In the genomic region with DNA sequence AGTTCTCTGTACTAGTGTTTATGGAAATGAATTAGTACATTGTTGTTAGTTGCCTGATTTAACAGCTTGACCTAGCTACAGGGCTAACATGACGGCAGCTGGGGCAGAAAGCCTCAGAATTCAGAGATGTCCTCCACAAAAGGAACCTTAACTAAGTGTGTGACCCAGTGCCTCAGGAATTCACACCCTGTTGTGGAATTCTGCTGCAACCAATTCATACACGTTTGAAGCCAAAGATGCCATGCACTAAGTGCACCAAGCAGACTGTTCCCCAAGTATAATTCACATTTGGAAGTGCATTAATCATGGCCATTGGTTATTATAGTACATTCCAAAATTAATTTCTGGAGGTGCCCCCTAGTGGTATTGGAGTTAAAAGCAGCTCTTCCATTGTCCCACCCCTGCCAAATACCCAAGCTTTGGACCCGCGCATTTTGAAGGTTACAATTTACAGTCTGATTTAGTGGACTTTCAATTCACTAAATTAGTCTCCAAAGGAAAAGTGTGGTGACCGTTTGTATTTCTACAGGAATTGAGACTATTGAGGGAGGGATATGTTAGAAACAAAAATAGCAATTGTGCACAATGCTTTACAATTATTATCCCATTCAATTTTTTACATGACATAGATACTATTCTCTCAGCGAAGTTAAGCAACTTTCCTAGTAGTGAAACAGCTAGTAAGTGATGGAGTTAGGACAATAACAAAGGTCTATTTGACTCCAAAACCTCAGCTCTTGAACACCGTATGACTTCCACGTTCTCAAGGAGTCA, we compare ENCODE assay signal across 8 cellular contexts.
DNase-seq lines count a peak whose midpoint lies in the region; ATAC-seq and TF ChIP-seq lines count a peak whose summit lies in the region.

No MANE protein-coding gene starts in this region.

- no peak for TF ChIP-seq EP300 in tibial nerve (IDR thresholded peaks at IDR 0.05)

- no peaks in the 10 kb centered on the region for H3K79me2 ChIP-seq in H9 (ENCODE audit: insufficient read depth, low read length)
- no peaks in the 10 kb centered on the region for H3K79me2 ChIP-seq in SU-DHL-6 (ENCODE audit: insufficient read depth, low read length)

- no peak overlapping the region for H3T11ph ChIP-seq in H9 (ENCODE audit: low read length)

- H4K20me1 ChIP-seq in H9 (ENCODE audit: control insufficient read depth, insufficient read depth, insufficient read length): no peaks in the 10 kb centered on the region
- no peaks in the 10 kb centered on the region for H4K20me1 ChIP-seq in SU-DHL-6 (ENCODE audit: low read depth, low read length)

- TF ChIP-seq CTCF in BE2C (IDR thresholded peaks at IDR 0.05; ENCODE audit: low read depth, low read length) (peak; percentile 59), H9 (conservative IDR thresholded peaks at IDR 0.05) (peak; percentile 84), SU-DHL-6 (IDR thresholded peaks at IDR 0.05; ENCODE audit: insufficient read depth, low read length, poor library complexity, severe bottlenecking) (peak; percentile 68), tibial nerve (IDR thresholded peaks at IDR 0.05) (peak in 2 of 5 experiments; percentile 13 to 32)

- H3K4me3 ChIP-seq in BE2C (ENCODE audit: low read depth, low read length): no peak overlapping the region
- H3K4me3 ChIP-seq in SU-DHL-6 (ENCODE audit: insufficient read depth, low read length, poor library complexity, severe bottlenecking): no peak overlapping the region
- no peak overlapping the region for H3K4me3 ChIP-seq in tibial nerve

- WGBS in H9 (ENCODE audit: extremely low coverage, insufficient read length, low lambda C conversion rate): no CpG with 5 or more reads among the region's 8 CpGs
- 44 to 47% methylated on average over 8 of the region's 8 CpGs for WGBS in tibial nerve, 2 donors

- H4K5ac ChIP-seq in H9 (ENCODE audit: insufficient read length, low read depth, low read length): no peak overlapping the region

- no peaks in the 10 kb centered on the region for H3K27me3 ChIP-seq in BE2C
- H3K27me3 ChIP-seq in H9 (ENCODE audit: insufficient read depth, low read length): no peaks in the 10 kb centered on the region
- no peaks in the 10 kb centered on the region for H3K27me3 ChIP-seq in SU-DHL-6 (ENCODE audit: low read length)
- no peaks in the 10 kb centered on the region for H3K27me3 ChIP-seq in tibial nerve

- H2BK15ac ChIP-seq in H9 (ENCODE audit: low read depth, low read length): no peak overlapping the region

- no peak overlapping the region for H3K4ac ChIP-seq in H9 (ENCODE audit: low read depth, low read length)

- no peak overlapping the region for H2BK5ac ChIP-seq in H9 (ENCODE audit: insufficient read length, low read length)

- no peak overlapping the region for H4K8ac ChIP-seq in H9 (replicated peaks; ENCODE audit: insufficient read length, low read depth, low read length)

- H2BK12ac ChIP-seq in H9 (ENCODE audit: insufficient read length, low read depth, low read length): no peak overlapping the region

- peaks cover 0 to 3% (median 0%) of the 10 kb centered on the region in 3 experiments; a peak in 1 of 7 replicates for H3K36me3 Mint-ChIP-seq in H9 (ENCODE audit: insufficient read depth in 1 of 3, low read depth in 3 of 3)

- no peak for TF ChIP-seq POLR2A in tibial nerve (IDR thresholded peaks at IDR 0.05)

- H3K14ac ChIP-seq in H9 (ENCODE audit: insufficient read depth, low read length): no peak overlapping the region

- H3K9me2 ChIP-seq in SU-DHL-6 (replicated peaks; ENCODE audit: insufficient read depth, low read length): no peaks in the 10 kb centered on the region

- ATAC-seq in GM18498 (IDR thresholded peaks at IDR 0.05; ENCODE audit: unreplicated experiment): no peak
- no peak for ATAC-seq in HG03139 (IDR thresholded peaks at IDR 0.05; ENCODE audit: unreplicated experiment)

- H3K27ac Mint-ChIP-seq in H9: no peak overlapping the region

- no peak overlapping the region for H3K4me2 ChIP-seq in H9 (ENCODE audit: insufficient read depth, insufficient read length, low read length)
- H3K4me2 ChIP-seq in SU-DHL-6 (ENCODE audit: low read depth, low read length, poor library complexity, severe bottlenecking): no peak overlapping the region

- no peaks in the 10 kb centered on the region for H3K79me1 ChIP-seq in H9 (ENCODE audit: insufficient read depth, low read depth, low read length, poor library complexity, severe bottlenecking)

- H3K4me1 Mint-ChIP-seq in H9: no peaks in the 10 kb centered on the region; a peak in 1 of 4 replicates

- peaks cover 7 to 9% of the 10 kb centered on the region in 2 experiments; a peak in 4 of 5 replicates for H3K9me3 Mint-ChIP-seq in H9

- H3K4me1 ChIP-seq in BE2C (no peaks in the 10 kb centered on the region), H9 (ENCODE audit: insufficient read depth, low read length) (no peaks in the 10 kb centered on the region), tibial nerve (no peaks in the 10 kb centered on the region)

- H3K9ac ChIP-seq in H9 (ENCODE audit: extremely low read depth, insufficient read length, low read length): no peak overlapping the region
- H3K9ac ChIP-seq in SU-DHL-6 (ENCODE audit: low read length): no peak overlapping the region

- H3K4me3 Mint-ChIP-seq in H9: no peak overlapping the region

- H2BK120ac ChIP-seq in H9 (ENCODE audit: low read depth, low read length, poor library complexity, severe bottlenecking): no peak overlapping the region

- no peak overlapping the region for H2BK20ac ChIP-seq in H9 (ENCODE audit: low read depth, low read length, poor library complexity, severe bottlenecking)

- H3K27ac ChIP-seq in H9 (ENCODE audit: insufficient read length, low read depth, low read length) (no peak overlapping the region), SU-DHL-6 (ENCODE audit: low read depth, low read length) (no peak overlapping the region), tibial nerve (no peak overlapping the region)

- no peaks in the 10 kb centered on the region for H3K23me2 ChIP-seq in H9 (ENCODE audit: insufficient read length, low read depth, low read length, poor library complexity, severe bottlenecking)

- DNase-seq in BE2C (no peak), H9 (no peak), iPS-NIHi7 (ENCODE audit: extremely low spot score) (peak; percentile 51), tibial nerve (ENCODE audit: low spot score in 2 of 2) (no peak)
- DNase-seq in activated naive CD4-positive, alpha-beta T cell treated with anti-CD3 and anti-CD28 coated beads, Interleukin-2, amount 50 U/mL, for 16 hours: no peak

- H2AK5ac ChIP-seq in H9 (ENCODE audit: insufficient read length, low read length): no peak overlapping the region

- H3K36me3 ChIP-seq in BE2C (no peaks in the 10 kb centered on the region), SU-DHL-6 (ENCODE audit: low read length) (no peaks in the 10 kb centered on the region), tibial nerve (no peaks in the 10 kb centered on the region)

- H3K56ac ChIP-seq in H9 (ENCODE audit: insufficient read length, low read depth, low read length): no peak overlapping the region

- H3K27me3 Mint-ChIP-seq in H9 (ENCODE audit: low read depth): peaks cover 5% of the 10 kb centered on the region

- no peak overlapping the region for H3K18ac ChIP-seq in H9 (ENCODE audit: insufficient read length, low read depth, low read length)

- no peaks in the 10 kb centered on the region for H3F3A ChIP-seq in SU-DHL-6 (ENCODE audit: insufficient read depth)

- no peak overlapping the region for H4K91ac ChIP-seq in H9 (ENCODE audit: insufficient read length, low read depth, low read length)

- H3K9me3 ChIP-seq in BE2C (no peaks in the 10 kb centered on the region), H9 (ENCODE audit: control insufficient read depth, low read depth, low read length) (no peaks in the 10 kb centered on the region), SU-DHL-6 (ENCODE audit: insufficient read depth, low read length) (peaks cover 4% of the 10 kb centered on the region; the same call in 1 of the 2 replicates), tibial nerve (peaks cover 0 to 22% (median 3%) of the 10 kb centered on the region in 4 donors)

- H3K23ac ChIP-seq in H9 (ENCODE audit: insufficient read length, low read depth, low read length): no peak overlapping the region

- H2AFZ ChIP-seq in H9 (ENCODE audit: low read length) (no peak overlapping the region), SU-DHL-6 (ENCODE audit: low read depth, low read length, severe bottlenecking) (no peak overlapping the region)
